In the genomic region with DNA sequence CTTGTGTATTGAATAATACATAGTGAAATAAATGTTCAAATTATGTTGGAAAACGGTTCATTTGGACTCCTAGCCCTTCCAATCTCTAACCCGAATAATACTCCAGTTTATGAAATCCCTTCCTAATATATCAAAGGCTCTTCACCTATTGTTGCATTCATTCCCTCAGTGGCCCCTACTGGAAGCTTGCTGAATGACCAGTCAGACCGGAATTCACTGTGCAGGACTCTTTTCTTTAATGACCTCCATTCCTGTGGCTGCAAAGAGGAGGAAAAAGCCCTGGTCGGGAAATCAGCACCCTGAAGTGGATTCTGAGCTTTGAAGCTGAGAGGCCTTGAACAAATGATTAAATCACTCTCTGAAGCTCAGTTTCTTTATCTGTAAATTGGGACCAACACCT, we compare ENCODE assay signal across 8 cellular contexts. TPM values are rescaled to one million over a fixed set of nuclear protein-coding genes. Genes with fewer than 3 reads are reported as not detected.
DNase-seq lines count a peak whose midpoint lies in the region; ATAC-seq and TF ChIP-seq lines count a peak whose summit lies in the region.

No MANE protein-coding gene starts in this region.

- 0 out of 2 replicates have a peak overlapping the region, but pooled peaks have one; percentile 42 for H2AFZ ChIP-seq in PC-3 (ENCODE audit: low read length)

- no peaks in the 10 kb centered on the region for H3K79me2 ChIP-seq in PC-3 (ENCODE audit: low read length)

- H4K20me1 ChIP-seq in PC-3 (ENCODE audit: low read length): no peaks in the 10 kb centered on the region

- H3K27me3 ChIP-seq in PC-3 (ENCODE audit: low read length): peaks cover 19% of the 10 kb centered on the region

- H3K9ac ChIP-seq in PC-3 (ENCODE audit: low read length): no peak overlapping the region

- intact Hi-C loops in PC-3 (cut with micrococcal nuclease): no loop called here

- no peaks in the 10 kb centered on the region for H3K9me2 ChIP-seq in PC-3 (replicated peaks; ENCODE audit: low read length)

- no peaks in the 10 kb centered on the region for H3K36me3 ChIP-seq in PC-3 (ENCODE audit: low read depth, low read length)

- peaks cover 72% of the 10 kb centered on the region for H3K27me3 Mint-ChIP-seq in T-helper 17 cell

- DNase-seq in GM12865 (ENCODE audit: low read depth): no peak
- DNase-seq in PC-3: peak; percentile 77
- peak; percentile 43 for DNase-seq in fibroblast of gingiva (ENCODE audit: low read depth)
- no peak for DNase-seq in retinal pigment epithelial cell (ENCODE audit: low read depth)
- DNase-seq in UCSD-AML1 (lab: John Stamatoyannopoulos, UW; ENCODE audit: unreplicated experiment): no peak
- no peak for DNase-seq in T-helper 17 cell

- no peak overlapping the region for H3K27ac ChIP-seq in PC-3 (ENCODE audit: low read length)

- TF ChIP-seq CTCF in GM12865 (IDR thresholded peaks at IDR 0.05; ENCODE audit: insufficient read depth, low read depth, low read length, missing control alignments) (peak; percentile 18), PC-3 (conservative IDR thresholded peaks at IDR 0.05; ENCODE audit: low read depth, low read length) (peak; percentile 60), retinal pigment epithelial cell (conservative IDR thresholded peaks at IDR 0.05; ENCODE audit: low read depth, low read length) (peak; percentile 65)

- H3K4me3 ChIP-seq in GM12865 (ENCODE audit: low read depth, low read length): no peak overlapping the region
- H3K4me3 ChIP-seq in PC-3 (ENCODE audit: low read length): no peak overlapping the region
- H3K4me3 ChIP-seq in retinal pigment epithelial cell (ENCODE audit: low read length): no peak overlapping the region

- H3K27ac Mint-ChIP-seq in T-helper 17 cell: no peak overlapping the region

- POLR2A ChIA-PET in PC-3 (lab: Charles Lee; ENCODE audit: unreplicated experiment): no interaction called here

- H3K4me3 Mint-ChIP-seq in T-helper 17 cell: no peak overlapping the region

- H3K4me1 ChIP-seq in PC-3 (ENCODE audit: insufficient read depth, low read length): peaks cover 16% of the 10 kb centered on the region

- H3K36me3 Mint-ChIP-seq in T-helper 17 cell (ENCODE audit: low read depth): peaks cover 4% of the 10 kb centered on the region

- H3K9me3 ChIP-seq in PC-3 (ENCODE audit: low read length) (no peaks in the 10 kb centered on the region), T-helper 17 cell (ENCODE audit: control insufficient read depth, low read length, poor library complexity, severe bottlenecking) (no peaks in the 10 kb centered on the region)

- H3K4me2 ChIP-seq in PC-3 (ENCODE audit: low read length): no peak overlapping the region

- ATAC-seq in PC-3 (peak; percentile 77), T-helper 17 cell (no peak), GM18870 (IDR thresholded peaks at IDR 0.05; ENCODE audit: unreplicated experiment) (no peak), HG03571 (IDR thresholded peaks at IDR 0.05; ENCODE audit: unreplicated experiment) (no peak)

- BruUV-seq in PC-3 (replicated peaks; lab: Mats Ljungman, UMichigan): no TSS peak

- no peaks in the 10 kb centered on the region for H3F3A ChIP-seq in PC-3 (ENCODE audit: low read length, unreplicated experiment)

- H3K4me1 Mint-ChIP-seq in T-helper 17 cell: no peaks in the 10 kb centered on the region

- CTCF ChIA-PET in PC-3 (lab: Charles Lee): interaction anchor here (0.6 kb wide), 1 partner anchor 69 kb away, joined by 4 read pairs; no protein-coding TSS in a partner anchor

RNA-seq across cellular contexts. Expression of gene RCN1, which starts 19.1 kb away (rescaled TPM):
- total RNA-seq in PC-3 (2014; rRNA removed): 94.6 and 110 TPM in 2 replicates
- total RNA-seq in T-helper 17 cell: 10 to 100 TPM; 10.7 to 13.2 TPM

Comparison
In these comparisons a context has a peak if more than half of its experiments do, and no peak if none do; other contexts are left out.
1. DNase-seq: peak in PC-3 (single experiment) and fibroblast of gingiva (single experiment); none in GM12865 (single experiment), retinal pigment epithelial cell (single experiment), UCSD-AML1 (single experiment) and T-helper 17 cell (0 of 3).
2. Peak in every context shown above with its lines, with median percentiles within 50 percentile points of each other: CTCF ChIP-seq.